11 cellular contexts compared by ENCODE assay signal in genomic region chr4:130705023-130705422, GRCh38.
"Had no signal": no experiment of that assay in that cellular context is flagged by ENCODE, and none has a peak within 500 bp of the region (broad histone marks: within the 10 kb centered on the region; RNA-seq: fewer than 3 reads in every experiment).

No MANE protein-coding gene starts in this region.

- ATAC-seq: left ventricle myocardium superior; stimulated activated naive CD8-positive, alpha-beta T cell treated with anti-CD3 and anti-CD28 coated beads, Interleukin-15, Interleukin-2, amounts not matched to agents 100 U/mL and 50 U/mL, for 24 hours had no signal

- H3K27ac ChIP-seq: hepatocyte, ovary, sigmoid colon, upper lobe of left lung had no signal

- H3K4me3 ChIP-seq: hepatocyte, ovary, sigmoid colon, upper lobe of left lung had no signal

- DNase-seq: activated CD4-positive, alpha-beta T cell treated with anti-CD3 and anti-CD28 coated beads, Interleukin-2, amount 50 U/mL, for 4 hours; activated T-cell treated with anti-CD3 and anti-CD28 coated beads, Interleukin-2, amount 50 U/mL, for 1 hour; central memory CD4-positive, alpha-beta T cell; effector memory CD4-positive, alpha-beta T cell; left ventricle myocardium superior; ovary; sigmoid colon; stimulated activated CD4-positive, alpha-beta T cell treated with anti-CD3 and anti-CD28 coated beads, Interleukin-2, amount 100 ng/mL, for 48 hours; stimulated activated naive CD8-positive, alpha-beta T cell treated with anti-CD3 and anti-CD28 coated beads, Interleukin-15, Interleukin-2, amounts not matched to agents 100 U/mL and 50 U/mL, for 24 hours; upper lobe of left lung had no signal
